12 cellular contexts compared by ENCODE assay signal in the genomic region with DNA sequence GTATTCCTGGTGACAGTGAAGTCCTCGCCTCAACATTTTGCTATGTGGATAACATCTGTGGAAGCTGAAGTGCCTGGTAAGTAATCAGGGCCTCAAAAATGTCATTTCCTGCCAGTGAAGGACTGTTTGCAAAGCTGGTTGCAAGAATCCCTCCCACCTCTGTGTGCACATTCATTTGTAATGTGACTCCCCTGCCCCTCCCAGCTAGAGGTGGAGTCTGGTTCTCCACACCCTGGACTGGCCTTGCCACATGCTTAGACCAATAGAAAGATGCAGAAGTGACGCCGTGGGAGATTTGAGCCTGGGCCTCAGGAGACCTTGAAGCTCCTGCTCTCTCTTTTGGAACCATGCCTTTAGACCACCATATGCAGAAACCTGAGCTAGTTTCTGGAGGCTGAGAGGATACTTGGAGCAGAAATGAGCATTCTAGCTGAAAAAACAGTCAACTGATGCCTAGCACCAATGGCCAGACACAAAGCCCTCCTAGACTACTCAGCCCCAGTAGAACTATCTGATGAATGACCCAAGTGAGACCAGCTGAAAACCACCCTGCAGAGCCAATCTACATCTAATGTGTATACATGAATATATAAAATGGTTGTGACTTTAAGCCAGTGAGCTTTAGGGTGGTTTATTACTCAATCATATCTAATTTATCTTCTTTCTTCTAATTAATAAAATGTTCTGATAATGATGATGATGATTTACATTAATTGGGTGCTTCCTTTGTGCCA.
DNase-seq lines count a peak whose midpoint lies in the region; ATAC-seq lines count a peak whose summit lies in the region.
"Had no signal": no experiment of that assay in that cellular context is flagged by ENCODE, and none has a peak within 500 bp of the region (broad histone marks: within the 10 kb centered on the region; RNA-seq: fewer than 3 reads in every experiment).

No MANE protein-coding gene starts in this region.

- no peak for ATAC-seq in HG02852 (IDR thresholded peaks at IDR 0.05; ENCODE audit: unreplicated experiment)
- ATAC-seq in HG03280 (IDR thresholded peaks at IDR 0.05; ENCODE audit: unreplicated experiment), result no peak
- no peak for ATAC-seq in HG02981 (IDR thresholded peaks at IDR 0.05; ENCODE audit: unreplicated experiment)
- ATAC-seq: effector memory CD8-positive, alpha-beta T cell; naive thymus-derived CD4-positive, alpha-beta T cell had no signal

- DNase-seq in EH (ENCODE audit: low read depth) (peak; percentile 39), MV-4-11 (lab: John Stamatoyannopoulos, UW) (peak; percentile 28), NCI-H774 (lab: John Stamatoyannopoulos, UW) (peak; percentile 93), kidney tubule cell (ENCODE audit: low spot score) (peak; percentile 19), NOMO-1 treated with DMSO at 0.1 percent for 48 hours (lab: John Stamatoyannopoulos, UW; ENCODE audit: unreplicated experiment) (no peak)
- DNase-seq: activated CD4-positive, alpha-beta T cell treated with anti-CD3 and anti-CD28 coated beads, Interleukin-2, amount 10 ng/mL, durations not matched to agents 24 days and 14 days; effector memory CD8-positive, alpha-beta T cell; naive thymus-derived CD4-positive, alpha-beta T cell; stomach had no signal
